ENCODE assay signal across 22 cellular contexts in genomic region chr19:3159565-3159964, GRCh38. TPM values are rescaled to one million over a fixed set of nuclear protein-coding genes. Genes with fewer than 3 reads are reported as not detected.
DNase-seq lines count a peak whose midpoint lies in the region; ATAC-seq and TF ChIP-seq lines count a peak whose summit lies in the region.
"Had no signal": no experiment of that assay in that cellular context is flagged by ENCODE, and none has a peak within 500 bp of the region (broad histone marks: within the 10 kb centered on the region; RNA-seq: fewer than 3 reads in every experiment).

No MANE protein-coding gene starts in this region.

- H3K9ac ChIP-seq in HUES64 (ENCODE audit: low read depth, low read length): no peak overlapping the region

- peaks cover 50% of the 10 kb centered on the region for H3K36me3 Mint-ChIP-seq in activated CD4-positive, alpha-beta memory T cell treated with anti-CD3 and anti-CD28 coated beads, Interleukin-2, amount 10 ng/mL, durations not matched to agents 7 days and 5 days (ENCODE audit: low read depth)
- peaks cover 59% of the 10 kb centered on the region for H3K36me3 Mint-ChIP-seq in activated CD4-positive, alpha-beta memory T cell treated with anti-CD3 and anti-CD28 coated beads for 36 hours

- no peaks in the 10 kb centered on the region for H3K36me3 ChIP-seq in HUES64 (ENCODE audit: insufficient read depth, low read length)
- H3K36me3 ChIP-seq in RWPE2 (ENCODE audit: low read depth): peaks cover 92% of the 10 kb centered on the region
- H3K36me3 ChIP-seq in left ventricle myocardium inferior: no peaks in the 10 kb centered on the region
- H3K36me3 ChIP-seq: Peyer's patch, SJCRH30 had no signal

- H3K27ac Mint-ChIP-seq in activated CD4-positive, alpha-beta memory T cell treated with anti-CD3 and anti-CD28 coated beads, Interleukin-2, amount 10 ng/mL, durations not matched to agents 7 days and 5 days: peak overlapping the region; percentile 61
- no peak overlapping the region for H3K27ac Mint-ChIP-seq in activated CD4-positive, alpha-beta memory T cell treated with anti-CD3 and anti-CD28 coated beads for 36 hours

- 59% methylated on average over 8 of the region's 8 CpGs for WGBS in HUES64

- TF ChIP-seq CTCF in RWPE2 (IDR thresholded peaks at IDR 0.05; ENCODE audit: poor library complexity, severe bottlenecking): no peak
- TF ChIP-seq CTCF in left ventricle myocardium inferior (IDR thresholded peaks at IDR 0.05; ENCODE audit: borderline replicate concordance): no peak

- intact Hi-C loops in activated CD4-positive, alpha-beta memory T cell treated with anti-CD3 and anti-CD28 coated beads for 36 hours (cut with micrococcal nuclease): no loop called here
- intact Hi-C loops in left ventricle myocardium inferior (cut with micrococcal nuclease): no loop called here

- POLR2A ChIA-PET in activated CD4-positive, alpha-beta memory T cell treated with anti-CD3 and anti-CD28 coated beads, Interleukin-2, amount 10 ng/mL, durations not matched to agents 7 days and 5 days (lab: Charles Lee): interaction anchor here (0.9 kb wide), 1 partner anchor 21 kb away, joined by 3 read pairs; no protein-coding TSS in a partner anchor
- POLR2A ChIA-PET in activated CD4-positive, alpha-beta memory T cell treated with anti-CD3 and anti-CD28 coated beads for 36 hours (lab: Charles Lee): no interaction called here

- H3K27me3 ChIP-seq in HUES64 (ENCODE audit: insufficient read depth, low read length) (peaks cover 6% of the 10 kb centered on the region), RWPE2 (ENCODE audit: insufficient read depth, poor library complexity, severe bottlenecking) (no peaks in the 10 kb centered on the region), left ventricle myocardium inferior (ENCODE audit: low read depth) (no peaks in the 10 kb centered on the region)
- H3K27me3 ChIP-seq: Peyer's patch, SJCRH30 had no signal

- CTCF ChIA-PET in activated CD4-positive, alpha-beta memory T cell treated with anti-CD3 and anti-CD28 coated beads, Interleukin-2, amount 10 ng/mL, durations not matched to agents 7 days and 5 days (lab: Charles Lee): interaction anchor here (0.6 to 4.4 kb wide), 7 partner anchors 12 to 1193 kb away, joined by 3 to 23 read pairs (median 3); no protein-coding TSS in a partner anchor
- CTCF ChIA-PET in activated CD4-positive, alpha-beta memory T cell treated with anti-CD3 and anti-CD28 coated beads for 36 hours (lab: Charles Lee): interaction anchor here (0.9 to 3.9 kb wide), 6 partner anchors 12 to 56 kb away, joined by 3 to 37 read pairs (median 6); no protein-coding TSS in a partner anchor

- H3K4me1 Mint-ChIP-seq in activated CD4-positive, alpha-beta memory T cell treated with anti-CD3 and anti-CD28 coated beads, Interleukin-2, amount 10 ng/mL, durations not matched to agents 7 days and 5 days: peaks cover 53% of the 10 kb centered on the region
- peaks cover 18% of the 10 kb centered on the region for H3K4me1 Mint-ChIP-seq in activated CD4-positive, alpha-beta memory T cell treated with anti-CD3 and anti-CD28 coated beads for 36 hours (ENCODE audit: low read depth)

- no peak for ATAC-seq in RWPE2 (ENCODE audit: low read depth)

- H3K9me3 Mint-ChIP-seq in activated CD4-positive, alpha-beta memory T cell treated with anti-CD3 and anti-CD28 coated beads, Interleukin-2, amount 10 ng/mL, durations not matched to agents 7 days and 5 days: peaks cover 6% of the 10 kb centered on the region
- H3K9me3 Mint-ChIP-seq in activated CD4-positive, alpha-beta memory T cell treated with anti-CD3 and anti-CD28 coated beads for 36 hours: peaks cover 8% of the 10 kb centered on the region

- H3K4me3 Mint-ChIP-seq in activated CD4-positive, alpha-beta memory T cell treated with anti-CD3 and anti-CD28 coated beads, Interleukin-2, amount 10 ng/mL, durations not matched to agents 7 days and 5 days: no peak overlapping the region
- H3K4me3 Mint-ChIP-seq in activated CD4-positive, alpha-beta memory T cell treated with anti-CD3 and anti-CD28 coated beads for 36 hours: no peak overlapping the region

- no peak overlapping the region for H3K4me3 ChIP-seq in HUES64 (ENCODE audit: low read length)
- no peak overlapping the region for H3K4me3 ChIP-seq in RWPE2 (ENCODE audit: severe bottlenecking)
- H3K4me3 ChIP-seq in left ventricle myocardium inferior: no peak overlapping the region
- H3K4me3 ChIP-seq: Peyer's patch, SJCRH30 had no signal

- no peak for DNase-seq in activated CD4-positive, alpha-beta memory T cell treated with anti-CD3 and anti-CD28 coated beads, Interleukin-2, amount 10 ng/mL, durations not matched to agents 7 days and 5 days
- DNase-seq in activated CD4-positive, alpha-beta memory T cell treated with anti-CD3 and anti-CD28 coated beads for 36 hours: no peak
- DNase-seq in RWPE2 (ENCODE audit: low spot score) (no peak), NCI-H2196 (lab: John Stamatoyannopoulos, UW; ENCODE audit: unreplicated experiment) (no peak), left ventricle myocardium inferior (no peak), T-helper 9 cell (no peak), DMS53 treated with DMSO at 0.1 percent for 48 hours (lab: John Stamatoyannopoulos, UW; ENCODE audit: unreplicated experiment) (no peak)
- DNase-seq: ACHN, C1 segment of cervical spinal cord, DMS53, KG1, NCI-H1694 treated with DMSO at 0.1 percent for 48 hours, NCI-H2081 treated with DMSO at 0.1 percent for 48 hours, NCI-H2171 treated with DMSO at 0.1 percent for 48 hours, NCI-H748 treated with DMSO at 0.1 percent for 48 hours, Peyer's patch, SJCRH30, T-helper 1 cell had no signal

- H3K27me3 Mint-ChIP-seq in activated CD4-positive, alpha-beta memory T cell treated with anti-CD3 and anti-CD28 coated beads, Interleukin-2, amount 10 ng/mL, durations not matched to agents 7 days and 5 days: no peaks in the 10 kb centered on the region
- no peaks in the 10 kb centered on the region for H3K27me3 Mint-ChIP-seq in activated CD4-positive, alpha-beta memory T cell treated with anti-CD3 and anti-CD28 coated beads for 36 hours

- no peaks in the 10 kb centered on the region for H3K4me1 ChIP-seq in HUES64 (ENCODE audit: insufficient read depth, low read length)
- peaks cover 16% of the 10 kb centered on the region for H3K4me1 ChIP-seq in RWPE2 (ENCODE audit: insufficient read depth, poor library complexity, severe bottlenecking)
- peaks cover 17% of the 10 kb centered on the region for H3K4me1 ChIP-seq in left ventricle myocardium inferior
- H3K4me1 ChIP-seq: Peyer's patch had no signal

- H3K9me3 ChIP-seq in HUES64 (ENCODE audit: insufficient read depth, low read depth, low read length) (no peaks in the 10 kb centered on the region), RWPE2 (ENCODE audit: severe bottlenecking) (no peaks in the 10 kb centered on the region), left ventricle myocardium inferior (replicated peaks) (peaks cover 9% of the 10 kb centered on the region)
- H3K9me3 ChIP-seq: Peyer's patch, SJCRH30 had no signal

- H3K27ac ChIP-seq in HUES64 (ENCODE audit: low read depth, low read length) (peak overlapping the region; percentile 35; the same call in 1 of the 2 replicates), RWPE2 (ENCODE audit: poor library complexity, severe bottlenecking) (peak overlapping the region; percentile 52), left ventricle myocardium inferior (replicated peaks) (no peak overlapping the region)
- H3K27ac ChIP-seq: 22Rv1, HL-60, Peyer's patch, SJCRH30 had no signal

RNA-seq across cellular contexts. Expression of gene S1PR4, which starts 19.0 kb away (rescaled TPM):
- total RNA-seq in activated CD4-positive, alpha-beta memory T cell treated with anti-CD3 and anti-CD28 coated beads, Interleukin-2, amount 10 ng/mL, durations not matched to agents 7 days and 5 days: 100 to 1,000 TPM; 275 to 280 TPM
- total RNA-seq in activated CD4-positive, alpha-beta memory T cell treated with anti-CD3 and anti-CD28 coated beads for 36 hours: 10 to 100 TPM; 32.7 to 34.0 TPM
- polyA plus RNA-seq in HUES64 (2013, experiment 1 of 2): not detected
- polyA plus RNA-seq in HUES64 (2013, experiment 2 of 2): not detected
- total RNA-seq in left ventricle myocardium inferior: 0.60 TPM
- total RNA-seq: HT-29, SJCRH30 had no signal

RNA-seq across cellular contexts. Expression of gene GNA15, which starts 23.7 kb away (rescaled TPM):
- 100 to 1,000 TPM; 140 TPM for total RNA-seq in activated CD4-positive, alpha-beta memory T cell treated with anti-CD3 and anti-CD28 coated beads, Interleukin-2, amount 10 ng/mL, durations not matched to agents 7 days and 5 days
- 10 to 100 TPM; 78.4 to 79.5 TPM for total RNA-seq in activated CD4-positive, alpha-beta memory T cell treated with anti-CD3 and anti-CD28 coated beads for 36 hours
- polyA plus RNA-seq in HUES64 (2013, experiment 1 of 2): not detected
- not detected for polyA plus RNA-seq in HUES64 (2013, experiment 2 of 2)
- total RNA-seq in left ventricle myocardium inferior: 1.2 TPM

RNA-seq across cellular contexts. Expression of gene NCLN, which starts 26.2 kb away (rescaled TPM):
- 10 to 100 TPM; 49.6 to 52.0 TPM for total RNA-seq in activated CD4-positive, alpha-beta memory T cell treated with anti-CD3 and anti-CD28 coated beads, Interleukin-2, amount 10 ng/mL, durations not matched to agents 7 days and 5 days
- total RNA-seq in activated CD4-positive, alpha-beta memory T cell treated with anti-CD3 and anti-CD28 coated beads for 36 hours: 10 to 100 TPM; 47.0 to 50.9 TPM
- 70.1 TPM for polyA plus RNA-seq in HUES64 (2013, experiment 1 of 2)
- polyA plus RNA-seq in HUES64 (2013, experiment 2 of 2): 66.4 TPM
- 28.3 TPM for total RNA-seq in left ventricle myocardium inferior

Comparison
In these comparisons a context has a peak if more than half of its experiments do, and no peak if none do; other contexts are left out.
1. RNA of gene S1PR4, which starts 19.0 kb away (total RNA-seq): 275 to 280 TPM in activated CD4-positive, alpha-beta memory T cell treated with anti-CD3 and anti-CD28 coated beads, Interleukin-2, amount 10 ng/mL, durations not matched to agents 7 days and 5 days and 32.7 to 34.0 TPM in activated CD4-positive, alpha-beta memory T cell treated with anti-CD3 and anti-CD28 coated beads for 36 hours; 0.60 TPM in left ventricle myocardium inferior (single experiment); every median in the first group is over 10 times any median in the second.
2. RNA of gene GNA15, which starts 23.7 kb away (total RNA-seq): 140 TPM in activated CD4-positive, alpha-beta memory T cell treated with anti-CD3 and anti-CD28 coated beads, Interleukin-2, amount 10 ng/mL, durations not matched to agents 7 days and 5 days and 78.4 to 79.5 TPM in activated CD4-positive, alpha-beta memory T cell treated with anti-CD3 and anti-CD28 coated beads for 36 hours; 1.2 TPM in left ventricle myocardium inferior (single experiment); every median in the first group is over 10 times any median in the second.